Comparison of ENCODE assay signal across 12 cellular contexts in the genomic region with DNA sequence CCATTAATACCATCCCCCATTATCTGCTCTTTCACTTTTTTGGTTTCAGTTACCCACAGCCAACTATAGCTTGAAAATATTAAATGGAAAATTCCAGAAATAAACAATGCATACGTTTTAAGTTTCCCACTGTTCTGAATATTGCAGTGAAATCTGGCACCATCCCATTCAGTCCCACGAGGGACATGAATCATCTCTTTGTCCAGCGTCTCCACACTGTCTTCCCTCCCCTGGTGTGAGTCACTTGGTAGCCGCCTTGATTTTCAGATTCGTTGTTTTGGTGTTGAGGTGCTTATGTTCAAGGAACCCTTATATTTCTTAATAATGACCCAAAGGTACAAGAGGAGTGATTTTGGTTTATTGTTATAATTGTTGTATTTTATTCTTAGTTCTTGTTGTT.
DNase-seq lines count a peak whose midpoint lies in the region; ATAC-seq and TF ChIP-seq lines count a peak whose summit lies in the region.
"Had no signal": no experiment of that assay in that cellular context is flagged by ENCODE, and none has a peak within 500 bp of the region (broad histone marks: within the 10 kb centered on the region; RNA-seq: fewer than 3 reads in every experiment).

No MANE protein-coding gene starts in this region.

- CTCF ChIA-PET in A673 (lab: Charles Lee) = no interaction called here
- CTCF ChIA-PET in activated CD8-positive, alpha-beta memory T cell treated with anti-CD3 and anti-CD28 coated beads, Interleukin-2, amount 10 ng/mL, durations not matched to agents 7 days and 5 days (lab: Charles Lee) = no interaction called here

- no peak overlapping the region for H3K4me3 ChIP-seq in A673 (ENCODE audit: low read depth, low read length, poor library complexity, severe bottlenecking)
- peak overlapping the region; percentile 14 for H3K4me3 ChIP-seq in choroid plexus epithelial cell (ENCODE audit: low read depth, low read length)
- no peak overlapping the region for H3K4me3 ChIP-seq in left lung
- H3K4me3 ChIP-seq: skin epidermis had no signal

- H3K27me3 ChIP-seq in A673 (replicated peaks; ENCODE audit: insufficient read depth, low read depth, low read length, poor library complexity) = no peaks in the 10 kb centered on the region
- no peaks in the 10 kb centered on the region for H3K27me3 ChIP-seq in left lung

- no peaks in the 10 kb centered on the region for H3K36me3 Mint-ChIP-seq in activated CD8-positive, alpha-beta memory T cell treated with anti-CD3 and anti-CD28 coated beads, Interleukin-2, amount 10 ng/mL, durations not matched to agents 7 days and 5 days
- H3K36me3 Mint-ChIP-seq in activated naive CD8-positive, alpha-beta T cell treated with anti-CD3 and anti-CD28 coated beads for 36 hours = no peaks in the 10 kb centered on the region
- H3K36me3 Mint-ChIP-seq: CD8-positive, alpha-beta memory T cell had no signal

- H3K9me3 ChIP-seq in A673 (ENCODE audit: low read depth, low read length, poor library complexity, severe bottlenecking) (no peaks in the 10 kb centered on the region), left lung (no peaks in the 10 kb centered on the region)

- H3K36me3 ChIP-seq in A673 (ENCODE audit: insufficient read depth, low read length, poor library complexity, severe bottlenecking) (no peaks in the 10 kb centered on the region), left lung (no peaks in the 10 kb centered on the region)

- H3K27ac ChIP-seq in A673 (ENCODE audit: low read depth, low read length, poor library complexity, severe bottlenecking) (no peak overlapping the region), left lung (no peak overlapping the region)

- intact Hi-C loops in A673 (cut with micrococcal nuclease; ENCODE audit: unreplicated experiment) = no loop called here
- intact Hi-C loops in left lung (cut with DNase I) = no loop called here

- H3K4me3 Mint-ChIP-seq in activated CD8-positive, alpha-beta memory T cell treated with anti-CD3 and anti-CD28 coated beads, Interleukin-2, amount 10 ng/mL, durations not matched to agents 7 days and 5 days = no peak overlapping the region
- no peak overlapping the region for H3K4me3 Mint-ChIP-seq in activated naive CD8-positive, alpha-beta T cell treated with anti-CD3 and anti-CD28 coated beads for 36 hours
- H3K4me3 Mint-ChIP-seq: CD8-positive, alpha-beta memory T cell had no signal

- TF ChIP-seq CTCF in A673 (conservative IDR thresholded peaks at IDR 0.05; ENCODE audit: low read depth, low read length) (no peak), choroid plexus epithelial cell (conservative IDR thresholded peaks at IDR 0.05; ENCODE audit: low read depth, low read length) (no peak), left lung (IDR thresholded peaks at IDR 0.05) (no peak)

- H3K4me1 ChIP-seq in A673 (ENCODE audit: insufficient read depth, low read length, poor library complexity, severe bottlenecking) (peaks cover 45% of the 10 kb centered on the region), left lung (no peaks in the 10 kb centered on the region)

- peak; percentile 38 for ATAC-seq in left lung
- ATAC-seq in activated CD8-positive, alpha-beta memory T cell treated with anti-CD3 and anti-CD28 coated beads, Interleukin-2, amount 10 ng/mL, durations not matched to agents 7 days and 5 days = no peak

- POLR2A ChIA-PET in A673 (lab: Charles Lee; ENCODE audit: low non-redundant PET) = no interaction called here

- no TSS peak for BruUV-seq in A673 (replicated peaks; lab: Mats Ljungman, UMichigan)

- peaks cover 16% of the 10 kb centered on the region for H3K4me1 Mint-ChIP-seq in activated CD8-positive, alpha-beta memory T cell treated with anti-CD3 and anti-CD28 coated beads, Interleukin-2, amount 10 ng/mL, durations not matched to agents 7 days and 5 days
- peaks cover 27% of the 10 kb centered on the region for H3K4me1 Mint-ChIP-seq in activated naive CD8-positive, alpha-beta T cell treated with anti-CD3 and anti-CD28 coated beads for 36 hours

- peak; percentile 76 for DNase-seq in A673 (ENCODE audit: low spot score)
- DNase-seq in HT1080 (ENCODE audit: low read depth) = peak; percentile 91
- peak; percentile 99 for DNase-seq in choroid plexus epithelial cell (ENCODE audit: low read depth)
- no peak for DNase-seq in left lung
- DNase-seq in activated CD8-positive, alpha-beta memory T cell treated with anti-CD3 and anti-CD28 coated beads, Interleukin-2, amount 10 ng/mL, durations not matched to agents 7 days and 5 days = no peak
- DNase-seq in NCI-H187 treated with DMSO at 0.1 percent for 48 hours (lab: John Stamatoyannopoulos, UW) = no peak
- no peak for DNase-seq in activated naive CD8-positive, alpha-beta T cell treated with anti-CD3 and anti-CD28 coated beads for 36 hours
- no peak for DNase-seq in activated CD8-positive, alpha-beta memory T cell treated with anti-CD3 and anti-CD28 coated beads for 24 hours
- DNase-seq: activated naive CD4-positive, alpha-beta T cell treated with anti-CD3 and anti-CD28 coated beads, Interleukin-2, amount 50 U/mL, for 16 hours; CD8-positive, alpha-beta memory T cell; NCI-H2107 had no signal

- H3K9me3 Mint-ChIP-seq in activated CD8-positive, alpha-beta memory T cell treated with anti-CD3 and anti-CD28 coated beads, Interleukin-2, amount 10 ng/mL, durations not matched to agents 7 days and 5 days (ENCODE audit: low read depth) = no peaks in the 10 kb centered on the region
- no peaks in the 10 kb centered on the region for H3K9me3 Mint-ChIP-seq in activated naive CD8-positive, alpha-beta T cell treated with anti-CD3 and anti-CD28 coated beads for 36 hours
- H3K9me3 Mint-ChIP-seq: CD8-positive, alpha-beta memory T cell had no signal

- no peak overlapping the region for H3K27ac Mint-ChIP-seq in activated CD8-positive, alpha-beta memory T cell treated with anti-CD3 and anti-CD28 coated beads, Interleukin-2, amount 10 ng/mL, durations not matched to agents 7 days and 5 days
- no peak overlapping the region for H3K27ac Mint-ChIP-seq in activated naive CD8-positive, alpha-beta T cell treated with anti-CD3 and anti-CD28 coated beads for 36 hours

- H3K27me3 Mint-ChIP-seq in activated CD8-positive, alpha-beta memory T cell treated with anti-CD3 and anti-CD28 coated beads, Interleukin-2, amount 10 ng/mL, durations not matched to agents 7 days and 5 days = peaks cover 6% of the 10 kb centered on the region
- no peaks in the 10 kb centered on the region for H3K27me3 Mint-ChIP-seq in activated naive CD8-positive, alpha-beta T cell treated with anti-CD3 and anti-CD28 coated beads for 36 hours

Comparison
In these comparisons a context has a peak if more than half of its experiments do, and no peak if none do; other contexts are left out.
1. DNase-seq: peak in A673 (single experiment), HT1080 (single experiment) and choroid plexus epithelial cell (single experiment); none in left lung (0 of 2), activated CD8-positive, alpha-beta memory T cell treated with anti-CD3 and anti-CD28 coated beads, Interleukin-2, amount 10 ng/mL, durations not matched to agents 7 days and 5 days (single experiment), NCI-H187 treated with DMSO at 0.1 percent for 48 hours (single experiment), activated naive CD8-positive, alpha-beta T cell treated with anti-CD3 and anti-CD28 coated beads for 36 hours (single experiment) and activated CD8-positive, alpha-beta memory T cell treated with anti-CD3 and anti-CD28 coated beads for 24 hours (single experiment).